ENCODE assay signal across 9 cellular contexts in genomic region chr3:147410518-147411234, GRCh38. TPM values are rescaled to one million over a fixed set of nuclear protein-coding genes. Genes with fewer than 3 reads are reported as not detected.
DNase-seq lines count a peak whose midpoint lies in the region; ATAC-seq and TF ChIP-seq lines count a peak whose summit lies in the region.
"Had no signal": no experiment of that assay in that cellular context is flagged by ENCODE, and none has a peak within 500 bp of the region (broad histone marks: within the 10 kb centered on the region; RNA-seq: fewer than 3 reads in every experiment).

No MANE protein-coding gene starts in this region.

- H3K27ac ChIP-seq in upper lobe of left lung, result no peak overlapping the region
- H3K27ac ChIP-seq: epithelial cell of prostate had no signal

- H3K9me3 ChIP-seq in upper lobe of left lung, result no peaks in the 10 kb centered on the region

- peaks cover 0 to 82% (median 50%) of the 10 kb centered on the region in 4 donors for H3K27me3 ChIP-seq in upper lobe of left lung

- WGBS in upper lobe of left lung, 2 donors, result 4 to 7% methylated on average over 24 to 38 of the region's 63 CpGs

- no peaks in the 10 kb centered on the region for H3K36me3 ChIP-seq in upper lobe of left lung

- H3K27ac Mint-ChIP-seq in activated naive CD8-positive, alpha-beta T cell treated with anti-CD3 and anti-CD28 coated beads for 36 hours, result no peak overlapping the region

- peaks cover 96% of the 10 kb centered on the region for H3K27me3 Mint-ChIP-seq in activated naive CD8-positive, alpha-beta T cell treated with anti-CD3 and anti-CD28 coated beads for 36 hours

- ATAC-seq in Right ventricle myocardium inferior, result peak; percentile 26
- ATAC-seq in Right ventricle myocardium superior (ENCODE audit: poor library complexity), result no peak
- peak in 1 of 2 donors; percentile 8 for ATAC-seq in upper lobe of left lung (ENCODE audit: low FRiP score in 2 of 2)
- ATAC-seq in HG03565 (IDR thresholded peaks at IDR 0.05; ENCODE audit: unreplicated experiment), result no peak

- peak overlapping the region in 3 of 4 donors; percentile 17 to 38 (median 31) for H3K4me3 ChIP-seq in upper lobe of left lung

- no peak for DNase-seq in Right ventricle myocardium inferior (ENCODE audit: missing footprints)
- no peak for DNase-seq in Right ventricle myocardium superior
- no peak for DNase-seq in activated naive CD8-positive, alpha-beta T cell treated with anti-CD3 and anti-CD28 coated beads for 36 hours
- peak; percentile 3 for DNase-seq in kidney tubule cell (ENCODE audit: low spot score)
- no peak for DNase-seq in upper lobe of left lung
- DNase-seq in NCI-H146 (lab: John Stamatoyannopoulos, UW), result no peak
- no peak for DNase-seq in DMS 273 treated with DMSO at 0.1 percent for 48 hours (lab: John Stamatoyannopoulos, UW)

- H3K4me1 Mint-ChIP-seq in activated naive CD8-positive, alpha-beta T cell treated with anti-CD3 and anti-CD28 coated beads for 36 hours, result peaks cover 34% of the 10 kb centered on the region

- H3K36me3 Mint-ChIP-seq in activated naive CD8-positive, alpha-beta T cell treated with anti-CD3 and anti-CD28 coated beads for 36 hours, result peaks cover 36% of the 10 kb centered on the region

- no peak for TF ChIP-seq POLR2A in upper lobe of left lung (IDR thresholded peaks at IDR 0.05)

- H3K9me3 Mint-ChIP-seq in activated naive CD8-positive, alpha-beta T cell treated with anti-CD3 and anti-CD28 coated beads for 36 hours, result peaks cover 34% of the 10 kb centered on the region

- no peak for TF ChIP-seq CTCF in upper lobe of left lung (IDR thresholded peaks at IDR 0.05)

- peak overlapping the region; percentile 45 for H3K4me3 Mint-ChIP-seq in activated naive CD8-positive, alpha-beta T cell treated with anti-CD3 and anti-CD28 coated beads for 36 hours

- intact Hi-C loops in Right ventricle myocardium inferior (cut with DNase I), result no loop called here
- intact Hi-C loops in Right ventricle myocardium superior (cut with DNase I), result no loop called here

- H3K4me1 ChIP-seq in upper lobe of left lung, result peaks cover 21 to 42% (median 26%) of the 10 kb centered on the region in 4 donors

- no peak for TF ChIP-seq EP300 in upper lobe of left lung (IDR thresholded peaks at IDR 0.05)

RNA-seq across cellular contexts. Expression of gene ZIC1, which starts 1.5 kb away (rescaled TPM):
- total RNA-seq in Right ventricle myocardium inferior (not detected), Right ventricle myocardium superior (not detected), upper lobe of left lung (not detected)
- not detected for total RNA-seq in activated naive CD8-positive, alpha-beta T cell treated with anti-CD3 and anti-CD28 coated beads for 36 hours

RNA-seq across cellular contexts. Expression of gene ZIC4, which starts 4.3 kb away (rescaled TPM):
- total RNA-seq in Right ventricle myocardium inferior (not detected), Right ventricle myocardium superior (not detected), upper lobe of left lung (not detected)
- not detected for total RNA-seq in activated naive CD8-positive, alpha-beta T cell treated with anti-CD3 and anti-CD28 coated beads for 36 hours
